Comparison of ENCODE assay signal across 1 cellular context in genomic region chr19:1467228-1467511, GRCh38.
TF ChIP-seq lines count a peak whose summit lies in the region.

No MANE protein-coding gene starts in this region.

TF ChIP-seq in K562, 482 proteins besides CTCF, POLR2A, EP300 and RAD21:
- no peak for TF ChIP-seq LARP7 (IDR thresholded peaks at IDR 0.05)
- no peak for TF ChIP-seq ZBTB9 (CRISPR knock-in tag; IDR thresholded peaks at IDR 0.05)
- no peak for TF ChIP-seq ZNF668 (CRISPR knock-in tag; IDR thresholded peaks at IDR 0.05)
- TF ChIP-seq POLR2G (IDR thresholded peaks at IDR 0.05; ENCODE audit: low read depth, low read length), result peak; percentile 19; the same call in 1 of the 2 replicates
- no peak for TF ChIP-seq SIX5 (IDR thresholded peaks at IDR 0.05; ENCODE audit: borderline replicate concordance in 1 of 2, insufficient read depth in 1 of 2, low read depth in 1 of 2, low read length in 2 of 2)
- TF ChIP-seq HMG20B (CRISPR knock-in tag; IDR thresholded peaks at IDR 0.05), result no peak
- no peak for TF ChIP-seq ZBTB26 (CRISPR knock-in tag; IDR thresholded peaks at IDR 0.05)
- TF ChIP-seq ZC3H4 (CRISPR knock-in tag; IDR thresholded peaks at IDR 0.05; ENCODE audit: borderline replicate concordance), result no peak
- 0 out of 2 replicates have a peak, but pooled peaks have one; percentile 11 for TF ChIP-seq RBFOX2 (IDR thresholded peaks at IDR 0.05; ENCODE audit: low read depth, low read length)
- TF ChIP-seq HNRNPL (IDR thresholded peaks at IDR 0.05; ENCODE audit: low read depth, low read length), result 0 out of 2 replicates have a peak, but pooled peaks have one; percentile 35
- TF ChIP-seq ZBTB17 (CRISPR knock-in tag; IDR thresholded peaks at IDR 0.05), result no peak
- no peak for TF ChIP-seq U2AF2 (optimal IDR thresholded peaks at IDR 0.05; ENCODE audit: low read depth, low read length)
